ENCODE assay signal across 10 cellular contexts in genomic region chr12:122867701-122868461, GRCh38. TPM values are rescaled to one million over a fixed set of nuclear protein-coding genes. Genes with fewer than 3 reads are reported as not detected.
DNase-seq lines count a peak whose midpoint lies in the region; ATAC-seq and TF ChIP-seq lines count a peak whose summit lies in the region.
"Had no signal": no experiment of that assay in that cellular context is flagged by ENCODE, and none has a peak within 500 bp of the region (broad histone marks: within the 10 kb centered on the region; RNA-seq: fewer than 3 reads in every experiment).

No MANE protein-coding gene starts in this region.

- peaks cover 47% of the 10 kb centered on the region for H3K36me3 ChIP-seq in suprapubic skin

- ATAC-seq in HG03432 (IDR thresholded peaks at IDR 0.05; ENCODE audit: unreplicated experiment), result no peak

- no peak for TF ChIP-seq POLR2A in suprapubic skin (IDR thresholded peaks at IDR 0.05)

- WGBS in suprapubic skin, result 60% methylated on average over 12 of the region's 33 CpGs

- TF ChIP-seq CTCF in VCaP (conservative IDR thresholded peaks at IDR 0.05), result peak; percentile 28
- TF ChIP-seq CTCF in suprapubic skin (IDR thresholded peaks at IDR 0.05), result peak; percentile 14 to 22

- H3K4me1 ChIP-seq in suprapubic skin, result peaks cover 68% of the 10 kb centered on the region

- H3K27ac ChIP-seq in VCaP, result peak overlapping the region; percentile 99; the same call in 1 of the 2 replicates
- peak overlapping the region; percentile 61 for H3K27ac ChIP-seq in suprapubic skin
- H3K27ac ChIP-seq: 22Rv1 had no signal

- no peak for TF ChIP-seq EP300 in suprapubic skin (IDR thresholded peaks at IDR 0.05)

- H3K27me3 ChIP-seq in suprapubic skin, result no peaks in the 10 kb centered on the region

- DNase-seq in DMS 273 (lab: John Stamatoyannopoulos, UW; ENCODE audit: unreplicated experiment) (peak; percentile 39), DMS 273 treated with DMSO at 0.1 percent for 48 hours (lab: John Stamatoyannopoulos, UW) (no peak), islet precursor cell (peak; percentile 89), suprapubic skin (ENCODE audit: low spot score in 2 of 2) (peak; percentile 67 to 80), dedifferentiated amniotic fluid mesenchymal stem cell (ENCODE audit: extremely low spot score) (no peak), SW480 (ENCODE audit: low spot score) (no peak)
- DNase-seq: NCI-H1105 treated with DMSO at 0.1 percent for 48 hours had no signal

- H3K9me3 ChIP-seq in suprapubic skin, result no peaks in the 10 kb centered on the region

- H3K4me3 ChIP-seq in suprapubic skin, result no peak overlapping the region

RNA-seq across cellular contexts. Expression of gene VPS37B, which starts 28.0 kb away (rescaled TPM):
- 10 to 100 TPM; 42.0 to 67.1 (median 63.0) TPM for total RNA-seq in suprapubic skin

RNA-seq across cellular contexts. Expression of gene HIP1R, which starts 32.6 kb away (rescaled TPM):
- total RNA-seq in suprapubic skin, result 100 to 1,000 TPM; 162 to 289 (median 200) TPM

Comparison
In these comparisons a context has a peak if more than half of its experiments do, and no peak if none do; other contexts are left out.
1. DNase-seq: peak in DMS 273 (single experiment), islet precursor cell (single experiment) and suprapubic skin (2 of 2); none in DMS 273 treated with DMSO at 0.1 percent for 48 hours (single experiment), dedifferentiated amniotic fluid mesenchymal stem cell (single experiment) and SW480 (single experiment).